ENCODE assay signal across 13 cellular contexts in the genomic region with DNA sequence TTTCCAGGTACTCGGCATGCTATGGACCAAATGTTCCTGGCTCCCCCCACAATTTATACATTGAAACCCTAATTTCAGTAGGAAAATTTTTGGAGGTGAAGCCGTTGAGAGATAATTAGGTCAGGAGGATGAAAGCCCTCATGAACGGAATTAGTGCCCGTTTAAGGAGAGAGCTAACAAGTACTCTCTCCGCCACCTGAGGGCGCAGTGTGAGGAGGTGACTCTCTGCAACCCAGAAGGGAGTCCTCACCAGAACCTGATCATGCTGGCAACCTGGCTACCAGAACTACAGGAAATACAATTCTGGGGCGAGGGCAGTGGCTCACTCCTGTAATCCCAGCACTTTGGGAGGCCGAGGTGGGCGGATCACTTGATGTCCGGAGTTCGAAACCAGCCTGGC.
DNase-seq lines count a peak whose midpoint lies in the region; ATAC-seq and TF ChIP-seq lines count a peak whose summit lies in the region.
"Had no signal": no experiment of that assay in that cellular context is flagged by ENCODE, and none has a peak within 500 bp of the region (broad histone marks: within the 10 kb centered on the region; RNA-seq: fewer than 3 reads in every experiment).

No MANE protein-coding gene starts in this region.

- no peaks in the 10 kb centered on the region for H3K4me1 Mint-ChIP-seq in neural progenitor cell
- H3K4me1 Mint-ChIP-seq: mesothelial cell of epicardium; stimulated activated naive B cell treated with anti-CD40 and anti-IgM and Interleukin-4, amounts not matched to agents 10 μg/mL and 1 μg/mL and 100 μg/mL, for 72 hours had no signal

- DNase-seq in SK-N-SH (no peak), Karpas-422 (peak; percentile 57), WERI-Rb-1 (peak; percentile 65), neural progenitor cell (ENCODE audit: low spot score) (peak; percentile 61), GM03348 (ENCODE audit: low spot score) (no peak), prostate gland (ENCODE audit: low spot score) (no peak)
- DNase-seq: esophagus squamous epithelium; stimulated activated CD4-positive, alpha-beta T cell treated with anti-CD3 and anti-CD28 coated beads, Interleukin-1b, Interleukin-23, amount 100 ng/mL, for 48 hours; stimulated activated naive B cell treated with anti-CD40 and anti-IgM and Interleukin-4, amounts not matched to agents 10 μg/mL and 1 μg/mL and 100 μg/mL, for 72 hours had no signal

- no peaks in the 10 kb centered on the region for H4K20me1 ChIP-seq in SK-N-SH (ENCODE audit: insufficient read depth)
- no peaks in the 10 kb centered on the region for H4K20me1 ChIP-seq in Karpas-422 (ENCODE audit: insufficient read depth, low read depth, low read length)
- H4K20me1 ChIP-seq in neural progenitor cell (ENCODE audit: low read depth) = no peaks in the 10 kb centered on the region

- no peaks in the 10 kb centered on the region for H3F3A ChIP-seq in SK-N-SH (replicated peaks; ENCODE audit: insufficient read depth)
- no peaks in the 10 kb centered on the region for H3F3A ChIP-seq in neural progenitor cell (ENCODE audit: low read depth)

- H3K36me3 Mint-ChIP-seq in neural progenitor cell = no peaks in the 10 kb centered on the region
- H3K36me3 Mint-ChIP-seq: mesothelial cell of epicardium; stimulated activated naive B cell treated with anti-CD40 and anti-IgM and Interleukin-4, amounts not matched to agents 10 μg/mL and 1 μg/mL and 100 μg/mL, for 72 hours had no signal

- WGBS in SK-N-SH (ENCODE audit: low lambda C conversion rate) = 70% methylated on average over 10 of the region's 11 CpGs
- 88% methylated on average over 11 of the region's 11 CpGs for WGBS in prostate gland

- TF ChIP-seq RAD21 in SK-N-SH (IDR thresholded peaks at IDR 0.05; ENCODE audit: low read length) = peak; percentile 16; the same call in 1 of the 2 replicates

- H3K9me2 ChIP-seq in SK-N-SH = no peaks in the 10 kb centered on the region
- H3K9me2 ChIP-seq in Karpas-422 (replicated peaks; ENCODE audit: insufficient read depth, low read length) = no peaks in the 10 kb centered on the region

- TF ChIP-seq POLR2A in prostate gland (IDR thresholded peaks at IDR 0.05) = no peak

- no peaks in the 10 kb centered on the region for H3K9me3 Mint-ChIP-seq in neural progenitor cell

- H3K27me3 ChIP-seq in SK-N-SH (ENCODE audit: insufficient read depth) (no peaks in the 10 kb centered on the region), Karpas-422 (ENCODE audit: low read length) (no peaks in the 10 kb centered on the region), WERI-Rb-1 (ENCODE audit: insufficient read depth, low read depth, severe bottlenecking) (no peaks in the 10 kb centered on the region), neural progenitor cell (no peaks in the 10 kb centered on the region), prostate gland (replicated peaks; ENCODE audit: insufficient read depth) (no peaks in the 10 kb centered on the region)
- H3K27me3 ChIP-seq: esophagus squamous epithelium, pancreas had no signal

- POLR2A ChIA-PET in SK-N-SH (lab: Yijun Ruan, JAX) = no interaction called here

- no peak overlapping the region for H3K4me3 ChIP-seq in SK-N-SH (ENCODE audit: low read depth in 2 of 2, low read length in 1 of 2)
- H3K4me3 ChIP-seq in Karpas-422 (ENCODE audit: low read length) = no peak overlapping the region
- no peak overlapping the region for H3K4me3 ChIP-seq in WERI-Rb-1 (ENCODE audit: low read depth, low read length)
- H3K4me3 ChIP-seq in neural progenitor cell = no peak overlapping the region
- no peak overlapping the region for H3K4me3 ChIP-seq in prostate gland
- H3K4me3 ChIP-seq: esophagus squamous epithelium, pancreas had no signal

- intact Hi-C loops in prostate gland (cut with DNase I) = no loop called here

- H3K4me3 Mint-ChIP-seq in neural progenitor cell = no peak overlapping the region
- H3K4me3 Mint-ChIP-seq: mesothelial cell of epicardium; stimulated activated naive B cell treated with anti-CD40 and anti-IgM and Interleukin-4, amounts not matched to agents 10 μg/mL and 1 μg/mL and 100 μg/mL, for 72 hours had no signal

- ATAC-seq in SK-N-SH treated with all-trans-retinoic acid at 6 μM for 48 hours = no peak
- no peak for ATAC-seq in GM18517 (IDR thresholded peaks at IDR 0.05; ENCODE audit: unreplicated experiment)
- ATAC-seq: pancreas had no signal

- no peak overlapping the region for H3K9ac ChIP-seq in SK-N-SH
- no peak overlapping the region for H3K9ac ChIP-seq in Karpas-422 (ENCODE audit: low read length)
- no peak overlapping the region for H3K9ac ChIP-seq in neural progenitor cell

- H2AFZ ChIP-seq in SK-N-SH (ENCODE audit: low read depth) (no peak overlapping the region), Karpas-422 (ENCODE audit: low read length) (peak overlapping the region; percentile 62; the same call in 1 of the 2 replicates), neural progenitor cell (replicated peaks) (no peak overlapping the region)

- H3K4me2 ChIP-seq in SK-N-SH (no peak overlapping the region), Karpas-422 (ENCODE audit: low read depth, low read length, poor library complexity, severe bottlenecking) (no peak overlapping the region), neural progenitor cell (no peak overlapping the region)

- H3K27ac ChIP-seq in SK-N-SH (ENCODE audit: low read depth in 2 of 2, low read length in 1 of 2) (no peak overlapping the region), Karpas-422 (ENCODE audit: low read length) (no peak overlapping the region), WERI-Rb-1 (no peak overlapping the region), neural progenitor cell (no peak overlapping the region), prostate gland (no peak overlapping the region)
- H3K27ac ChIP-seq: esophagus squamous epithelium, pancreas had no signal

- H3K4me1 ChIP-seq in SK-N-SH (ENCODE audit: control insufficient read depth in 1 of 2, insufficient read depth in 2 of 2, low read depth in 1 of 2, low read length in 1 of 2) = no peaks in the 10 kb centered on the region; a peak in 1 of 4 replicates
- no peaks in the 10 kb centered on the region for H3K4me1 ChIP-seq in Karpas-422 (ENCODE audit: low read length)
- no peaks in the 10 kb centered on the region for H3K4me1 ChIP-seq in neural progenitor cell
- no peaks in the 10 kb centered on the region for H3K4me1 ChIP-seq in prostate gland (replicated peaks)
- H3K4me1 ChIP-seq: esophagus squamous epithelium, pancreas had no signal

- H3K9me3 ChIP-seq in SK-N-SH (no peaks in the 10 kb centered on the region), Karpas-422 (ENCODE audit: low read length) (no peaks in the 10 kb centered on the region), WERI-Rb-1 (ENCODE audit: severe bottlenecking) (no peaks in the 10 kb centered on the region), neural progenitor cell (ENCODE audit: low read depth) (no peaks in the 10 kb centered on the region), prostate gland (no peaks in the 10 kb centered on the region)
- H3K9me3 ChIP-seq: esophagus squamous epithelium, pancreas had no signal

- CTCF ChIA-PET in SK-N-SH (lab: Yijun Ruan, JAX) = interaction anchor here (0.6 to 1.5 kb wide), 5 partner anchors 9 to 1627 kb away, joined by 3 to 4 read pairs (median 3); no protein-coding TSS in a partner anchor

- H3K36me3 ChIP-seq in SK-N-SH (replicated peaks in 1 of 2; ENCODE audit: control insufficient read depth in 1 of 2, insufficient read depth in 2 of 2, low read length in 1 of 2) (no peaks in the 10 kb centered on the region), Karpas-422 (ENCODE audit: insufficient read depth, low read length) (no peaks in the 10 kb centered on the region), WERI-Rb-1 (no peaks in the 10 kb centered on the region), neural progenitor cell (no peaks in the 10 kb centered on the region), prostate gland (no peaks in the 10 kb centered on the region)
- H3K36me3 ChIP-seq: esophagus squamous epithelium, pancreas had no signal

- no peaks in the 10 kb centered on the region for H3K79me2 ChIP-seq in SK-N-SH (ENCODE audit: insufficient read depth)
- H3K79me2 ChIP-seq in Karpas-422 (ENCODE audit: low read length) = no peaks in the 10 kb centered on the region
- no peaks in the 10 kb centered on the region for H3K79me2 ChIP-seq in neural progenitor cell (ENCODE audit: low read depth)

- H3K27me3 Mint-ChIP-seq in neural progenitor cell (ENCODE audit: insufficient read depth, low read depth) = no peaks in the 10 kb centered on the region
- H3K27me3 Mint-ChIP-seq: stimulated activated naive B cell treated with anti-CD40 and anti-IgM and Interleukin-4, amounts not matched to agents 10 μg/mL and 1 μg/mL and 100 μg/mL, for 72 hours had no signal

- TF ChIP-seq EP300 in SK-N-SH (IDR thresholded peaks at IDR 0.05; ENCODE audit: borderline replicate concordance in 1 of 2, low read depth in 1 of 2, low read length in 1 of 2) = no peak

- TF ChIP-seq CTCF in SK-N-SH (IDR thresholded peaks at IDR 0.05) (peak; percentile 23; the same call in 1 of the 2 replicates), WERI-Rb-1 (IDR thresholded peaks at IDR 0.05; ENCODE audit: low read depth, low read length) (peak; percentile 68), neural progenitor cell (IDR thresholded peaks at IDR 0.05) (peak; percentile 50), prostate gland (IDR thresholded peaks at IDR 0.05) (no peak)

- no peak overlapping the region for H3K27ac Mint-ChIP-seq in neural progenitor cell
- H3K27ac Mint-ChIP-seq: mesothelial cell of epicardium; stimulated activated naive B cell treated with anti-CD40 and anti-IgM and Interleukin-4, amounts not matched to agents 10 μg/mL and 1 μg/mL and 100 μg/mL, for 72 hours had no signal

TF ChIP-seq in SK-N-SH, 30 proteins besides CTCF, POLR2A, EP300 and RAD21:
- TF ChIP-seq CHD2 (IDR thresholded peaks at IDR 0.05; ENCODE audit: low read length, partially characterized antibody) (no peak), JUND (IDR thresholded peaks at IDR 0.05) (no peak), MXI1 (IDR thresholded peaks at IDR 0.05; ENCODE audit: low read depth, low read length) (no peak)
- TF ChIP-seq, protein P1, sequence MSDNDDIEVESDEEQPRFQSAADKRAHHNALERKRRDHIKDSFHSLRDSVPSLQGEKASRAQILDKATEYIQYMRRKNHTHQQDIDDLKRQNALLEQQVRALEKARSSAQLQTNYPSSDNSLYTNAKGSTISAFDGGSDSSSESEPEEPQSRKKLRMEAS (IDR thresholded peaks at IDR 0.05; ENCODE audit: low read depth) = no peak
TF ChIP-seq in SK-N-SH: peak in this region for 0.

TF ChIP-seq in SK-N-SH treated with all-trans-retinoic acid at 6 μM for 48 hours, 23 proteins besides CTCF, POLR2A, EP300 and RAD21 (continues in another document):
- TF ChIP-seq RARB (CRISPR knock-in tag; IDR thresholded peaks at IDR 0.05) = no peak
- no peak for TF ChIP-seq ZFP30 (CRISPR knock-in tag; IDR thresholded peaks at IDR 0.05)
- no peak for TF ChIP-seq SNAI2 (CRISPR knock-in tag; IDR thresholded peaks at IDR 0.05)
- TF ChIP-seq ESRRG (CRISPR knock-in tag; IDR thresholded peaks at IDR 0.05) = no peak
- no peak for TF ChIP-seq ZFP3 (CRISPR knock-in tag; IDR thresholded peaks at IDR 0.05)
- no peak for TF ChIP-seq ZNF565 (CRISPR knock-in tag; conservative IDR thresholded peaks at IDR 0.05; ENCODE audit: low read depth)

Comparison
In these comparisons a context has a peak if more than half of its experiments do, and no peak if none do; other contexts are left out.
1. DNase-seq: peak in Karpas-422 (single experiment), WERI-Rb-1 (single experiment) and neural progenitor cell (single experiment); none in SK-N-SH (single experiment), GM03348 (single experiment) and prostate gland (single experiment).
2. CTCF ChIP-seq: peak in SK-N-SH (single experiment), WERI-Rb-1 (single experiment) and neural progenitor cell (single experiment); none in prostate gland (0 of 4).